Comparison of ENCODE assay signal across 13 cellular contexts in genomic region chr5:156892223-156892622, GRCh38. TPM values are rescaled to one million over a fixed set of nuclear protein-coding genes. Genes with fewer than 3 reads are reported as not detected.
A peak's percentile ranks its signal among the peaks of the same experiment; 100 is the strongest.
DNase-seq lines count a peak whose midpoint lies in the region; ATAC-seq and TF ChIP-seq lines count a peak whose summit lies in the region.
"Had no signal": no experiment of that assay in that cellular context is flagged by ENCODE, and none has a peak within 500 bp of the region (broad histone marks: within the 10 kb centered on the region; RNA-seq: fewer than 3 reads in every experiment).

No MANE protein-coding gene starts in this region.

- H3K27ac Mint-ChIP-seq in activated T-cell treated with anti-CD3 and anti-CD28 coated beads, Interleukin-2, amount 50 U/mL, for 24 hours = peak overlapping the region; percentile 23
- H3K27ac Mint-ChIP-seq in activated T-helper 2 cell treated with anti-CD3 and anti-CD28 coated beads, Interferon-gamma antibody, Interleukin-2, Interleukin-4, amounts not matched to agents 10 μg/mL and 5 μg/mL and 100 μg/mL, durations not matched to agents 14 hours and 24 hours and 36 hours = peak overlapping the region; percentile 36
- H3K27ac Mint-ChIP-seq in progenitor cell of endocrine pancreas = no peak overlapping the region

- no peaks in the 10 kb centered on the region for H3K27me3 ChIP-seq in aorta (ENCODE audit: control insufficient read depth in 1 of 2, insufficient read depth in 2 of 2, low read length in 1 of 2)
- H3K27me3 ChIP-seq: ascending aorta, foreskin keratinocyte had no signal

- no peak for TF ChIP-seq CTCF in progenitor cell of endocrine pancreas (IDR thresholded peaks at IDR 0.05; ENCODE audit: unreplicated experiment)

- DNase-seq in activated T-cell treated with anti-CD3 and anti-CD28 coated beads, Interleukin-2, amount 50 U/mL, for 24 hours = no peak
- no peak for DNase-seq in activated T-cell treated with anti-CD3 and anti-CD28 coated beads, Interleukin-2, amount 50 U/mL, for 48 hours
- DNase-seq in HuH-7 (ENCODE audit: low spot score) (peak; percentile 6), aorta (no peak), SW 1271 (lab: John Stamatoyannopoulos, UW) (no peak), progenitor cell of endocrine pancreas (ENCODE audit: low spot score, unreplicated experiment) (no peak)
- DNase-seq in activated T-helper 2 cell treated with anti-CD3 and anti-CD28 coated beads, Interferon-gamma antibody, Interleukin-2, Interleukin-4, amounts not matched to agents 10 μg/mL and 5 μg/mL and 100 μg/mL, durations not matched to agents 14 hours and 24 hours and 36 hours (ENCODE audit: low spot score) = no peak
- DNase-seq in stimulated activated naive CD8-positive, alpha-beta T cell treated with anti-CD3 and anti-CD28 coated beads, Interleukin-15, Interleukin-2, amounts not matched to agents 100 U/mL and 50 U/mL, for 24 hours = no peak
- DNase-seq: foreskin keratinocyte; kidney; NCI-H748 treated with DMSO at 0.1 percent for 48 hours; stimulated activated CD4-positive, alpha-beta T cell treated with anti-CD3 and anti-CD28 coated beads, Interleukin-4, amount 100 ng/mL, for 4 hours had no signal

- intact Hi-C loops in activated T-helper 2 cell treated with anti-CD3 and anti-CD28 coated beads, Interferon-gamma antibody, Interleukin-2, Interleukin-4, amounts not matched to agents 10 μg/mL and 5 μg/mL and 100 μg/mL, durations not matched to agents 14 hours and 24 hours and 36 hours (cut with micrococcal nuclease) = loop anchor here (5.0 kb wide), 1 partner anchor 40 kb away; no protein-coding TSS in a partner anchor
- intact Hi-C loops in aorta (cut with DNase I) = no loop called here

- ATAC-seq in stimulated activated naive CD8-positive, alpha-beta T cell treated with anti-CD3 and anti-CD28 coated beads, Interleukin-15, Interleukin-2, amounts not matched to agents 100 U/mL and 50 U/mL, for 24 hours = peak; percentile 30
- ATAC-seq in aorta (ENCODE audit: low FRiP score) = no peak
- ATAC-seq: foreskin keratinocyte had no signal

- H3K27me3 Mint-ChIP-seq in activated T-cell treated with anti-CD3 and anti-CD28 coated beads, Interleukin-2, amount 50 U/mL, for 24 hours = no peaks in the 10 kb centered on the region
- no peaks in the 10 kb centered on the region for H3K27me3 Mint-ChIP-seq in activated T-helper 2 cell treated with anti-CD3 and anti-CD28 coated beads, Interferon-gamma antibody, Interleukin-2, Interleukin-4, amounts not matched to agents 10 μg/mL and 5 μg/mL and 100 μg/mL, durations not matched to agents 14 hours and 24 hours and 36 hours (ENCODE audit: low read depth)
- H3K27me3 Mint-ChIP-seq in progenitor cell of endocrine pancreas = peaks cover 11% of the 10 kb centered on the region

- H3K36me3 ChIP-seq in aorta (ENCODE audit: control insufficient read depth in 1 of 2, insufficient read depth in 2 of 2, low read length in 1 of 2) = no peaks in the 10 kb centered on the region
- H3K36me3 ChIP-seq: ascending aorta had no signal

- no peak overlapping the region for H3K4me3 Mint-ChIP-seq in activated T-cell treated with anti-CD3 and anti-CD28 coated beads, Interleukin-2, amount 50 U/mL, for 24 hours
- no peak overlapping the region for H3K4me3 Mint-ChIP-seq in activated T-helper 2 cell treated with anti-CD3 and anti-CD28 coated beads, Interferon-gamma antibody, Interleukin-2, Interleukin-4, amounts not matched to agents 10 μg/mL and 5 μg/mL and 100 μg/mL, durations not matched to agents 14 hours and 24 hours and 36 hours (ENCODE audit: low read depth)
- H3K4me3 Mint-ChIP-seq in progenitor cell of endocrine pancreas (ENCODE audit: low read depth) = no peak overlapping the region

- H3K4me3 ChIP-seq in aorta (ENCODE audit: low read length in 2 of 2) = no peak overlapping the region
- H3K4me3 ChIP-seq: ascending aorta had no signal

- H3K4me1 ChIP-seq in aorta (ENCODE audit: control insufficient read depth in 1 of 2, insufficient read depth in 2 of 2, low read length in 2 of 2) = no peaks in the 10 kb centered on the region
- H3K4me1 ChIP-seq: ascending aorta, foreskin keratinocyte had no signal

- H3K4me1 Mint-ChIP-seq in activated T-cell treated with anti-CD3 and anti-CD28 coated beads, Interleukin-2, amount 50 U/mL, for 24 hours (ENCODE audit: low read depth) = peaks cover 38% of the 10 kb centered on the region
- peaks cover 28% of the 10 kb centered on the region for H3K4me1 Mint-ChIP-seq in activated T-helper 2 cell treated with anti-CD3 and anti-CD28 coated beads, Interferon-gamma antibody, Interleukin-2, Interleukin-4, amounts not matched to agents 10 μg/mL and 5 μg/mL and 100 μg/mL, durations not matched to agents 14 hours and 24 hours and 36 hours (ENCODE audit: low read depth)
- no peaks in the 10 kb centered on the region for H3K4me1 Mint-ChIP-seq in progenitor cell of endocrine pancreas (ENCODE audit: low read depth)

- H3K36me3 Mint-ChIP-seq in activated T-cell treated with anti-CD3 and anti-CD28 coated beads, Interleukin-2, amount 50 U/mL, for 24 hours (ENCODE audit: low read depth) = no peaks in the 10 kb centered on the region
- H3K36me3 Mint-ChIP-seq in activated T-helper 2 cell treated with anti-CD3 and anti-CD28 coated beads, Interferon-gamma antibody, Interleukin-2, Interleukin-4, amounts not matched to agents 10 μg/mL and 5 μg/mL and 100 μg/mL, durations not matched to agents 14 hours and 24 hours and 36 hours (ENCODE audit: low read depth) = no peaks in the 10 kb centered on the region
- H3K36me3 Mint-ChIP-seq in progenitor cell of endocrine pancreas (ENCODE audit: insufficient read depth) = no peaks in the 10 kb centered on the region

- H3K9me3 ChIP-seq in aorta (ENCODE audit: control insufficient read depth, low read length) = no peaks in the 10 kb centered on the region
- H3K9me3 ChIP-seq: ascending aorta had no signal

- no peaks in the 10 kb centered on the region for H3K9me3 Mint-ChIP-seq in activated T-cell treated with anti-CD3 and anti-CD28 coated beads, Interleukin-2, amount 50 U/mL, for 24 hours
- H3K9me3 Mint-ChIP-seq in activated T-helper 2 cell treated with anti-CD3 and anti-CD28 coated beads, Interferon-gamma antibody, Interleukin-2, Interleukin-4, amounts not matched to agents 10 μg/mL and 5 μg/mL and 100 μg/mL, durations not matched to agents 14 hours and 24 hours and 36 hours = peaks cover 4% of the 10 kb centered on the region
- H3K9me3 Mint-ChIP-seq in progenitor cell of endocrine pancreas (ENCODE audit: low read depth) = no peaks in the 10 kb centered on the region

- H3K27ac ChIP-seq in aorta (ENCODE audit: low read depth in 1 of 2, low read length in 2 of 2) = no peak overlapping the region
- H3K27ac ChIP-seq: ascending aorta, foreskin keratinocyte had no signal

- WGBS in aorta, 2 donors = 67 to 69% methylated on average over 1 of the region's 1 CpG

RNA-seq across cellular contexts. Expression of gene PPP1R2B, which starts 42.1 kb away (rescaled TPM):
- total RNA-seq in activated T-helper 2 cell treated with anti-CD3 and anti-CD28 coated beads, Interferon-gamma antibody, Interleukin-2, Interleukin-4, amounts not matched to agents 10 μg/mL and 5 μg/mL and 100 μg/mL, durations not matched to agents 14 hours and 24 hours and 36 hours = 0.51 and 0.66 TPM in 2 replicates
- total RNA-seq in aorta = not detected
- under 1 TPM in 1 of 2 donors, not detected in 1; 0.05 TPM for polyA plus RNA-seq in aorta
- not detected in 2 replicates for total RNA-seq in progenitor cell of endocrine pancreas
- total RNA-seq: ascending aorta, foreskin keratinocyte, kidney had no signal
